Comparison of ENCODE assay signal across 1 cellular context in genomic region chr5:17290620-17290974, GRCh38.
TF ChIP-seq lines count a peak whose summit lies in the region.

No MANE protein-coding gene starts in this region.

TF ChIP-seq in GM23338, 12 proteins besides CTCF, POLR2A, EP300 and RAD21:
- no peak for TF ChIP-seq EZH2phosphoT487 (IDR thresholded peaks at IDR 0.05; ENCODE audit: unreplicated experiment)
